ENCODE assay signal across 19 cellular contexts in the genomic region with DNA sequence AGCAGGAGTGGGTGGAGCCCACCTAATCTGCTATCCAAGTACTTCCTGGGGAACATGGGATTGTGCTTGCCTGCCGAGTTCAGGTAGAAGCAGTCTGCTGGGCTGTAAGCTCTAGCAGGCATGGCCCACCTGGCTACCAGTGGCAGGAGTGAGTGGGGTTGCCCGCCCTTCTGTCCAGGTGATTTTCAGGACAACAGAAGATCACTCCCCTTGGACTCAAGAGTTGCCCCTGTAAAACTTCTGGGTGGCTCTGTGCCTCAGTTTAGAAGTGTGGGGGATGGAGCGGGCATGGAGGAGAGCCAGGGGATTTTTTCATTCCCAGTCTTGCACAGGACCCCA. TPM values are rescaled to one million over a fixed set of nuclear protein-coding genes. Genes with fewer than 3 reads are reported as not detected.
A peak's percentile ranks its signal among the peaks of the same experiment; 100 is the strongest.
DNase-seq lines count a peak whose midpoint lies in the region; ATAC-seq and TF ChIP-seq lines count a peak whose summit lies in the region.
"Had no signal": no experiment of that assay in that cellular context is flagged by ENCODE, and none has a peak within 500 bp of the region (broad histone marks: within the 10 kb centered on the region; RNA-seq: fewer than 3 reads in every experiment).

No MANE protein-coding gene starts in this region.

- H4K8ac ChIP-seq in H9 (replicated peaks; ENCODE audit: insufficient read length, low read depth, low read length) (no peak overlapping the region), mesenchymal stem cell (ENCODE audit: low read length) (no peak overlapping the region)

- H3K4me1 ChIP-seq in DND-41 (ENCODE audit: insufficient read depth, low read length) (peaks cover 9% of the 10 kb centered on the region; the same call in 1 of the 2 replicates), H9 (ENCODE audit: insufficient read depth, low read length) (no peaks in the 10 kb centered on the region), OCI-LY3 (ENCODE audit: low read length) (peaks cover 4% of the 10 kb centered on the region; the same call in 1 of the 2 replicates), mesenchymal stem cell (ENCODE audit: control insufficient read depth, insufficient read depth, low read depth, low read length) (no peaks in the 10 kb centered on the region)
- H3K4me1 ChIP-seq: Caco-2, Peyer's patch had no signal

- no peak overlapping the region for H3K14ac ChIP-seq in H9 (ENCODE audit: insufficient read depth, low read length)
- no peak overlapping the region for H3K14ac ChIP-seq in mesenchymal stem cell (ENCODE audit: low read length in 2 of 2)

- H4K91ac ChIP-seq in H9 (ENCODE audit: insufficient read length, low read depth, low read length): no peak overlapping the region
- H4K91ac ChIP-seq in mesenchymal stem cell (ENCODE audit: low read length): peak overlapping the region; percentile 82

- H3K9me3 ChIP-seq in DND-41 (ENCODE audit: insufficient read depth, low read length, severe bottlenecking): peaks cover 10% of the 10 kb centered on the region
- H3K9me3 ChIP-seq in H9 (ENCODE audit: control insufficient read depth, low read depth, low read length): no peaks in the 10 kb centered on the region
- H3K9me3 ChIP-seq in OCI-LY3 (ENCODE audit: insufficient read depth, low read length): no peaks in the 10 kb centered on the region
- no peaks in the 10 kb centered on the region for H3K9me3 ChIP-seq in mesenchymal stem cell (ENCODE audit: control insufficient read depth, low read length)
- H3K9me3 ChIP-seq: Caco-2, Peyer's patch had no signal

- ATAC-seq in DND-41 (ENCODE audit: insufficient read depth, low read depth) (no peak), HG02884 (IDR thresholded peaks at IDR 0.05; ENCODE audit: unreplicated experiment) (no peak)

- H3K9ac ChIP-seq in DND-41 (ENCODE audit: low read depth, low read length) (no peak overlapping the region), H9 (ENCODE audit: extremely low read depth, insufficient read length, low read length) (no peak overlapping the region), OCI-LY3 (ENCODE audit: low read length) (no peak overlapping the region), mesenchymal stem cell (ENCODE audit: low read length) (no peak overlapping the region)

- H2BK5ac ChIP-seq in H9 (ENCODE audit: insufficient read length, low read length): no peak overlapping the region
- no peak overlapping the region for H2BK5ac ChIP-seq in mesenchymal stem cell (ENCODE audit: low read depth, low read length, poor library complexity, severe bottlenecking)

- H3K23ac ChIP-seq in H9 (ENCODE audit: insufficient read length, low read depth, low read length) (no peak overlapping the region), mesenchymal stem cell (ENCODE audit: low read length in 2 of 2) (no peak overlapping the region)

- H3K4me3 ChIP-seq in DND-41 (ENCODE audit: low read depth in 1 of 2, low read length in 2 of 2) (no peak overlapping the region), OCI-LY3 (ENCODE audit: low read length) (no peak overlapping the region), mesenchymal stem cell (ENCODE audit: insufficient read depth in 1 of 2, low read depth in 1 of 2, low read length in 2 of 2) (no peak overlapping the region)
- H3K4me3 ChIP-seq: Peyer's patch had no signal

- no peaks in the 10 kb centered on the region for H4K20me1 ChIP-seq in DND-41 (ENCODE audit: insufficient read depth, low read length)
- H4K20me1 ChIP-seq in H9 (ENCODE audit: control insufficient read depth, insufficient read depth, insufficient read length): no peaks in the 10 kb centered on the region
- no peaks in the 10 kb centered on the region for H4K20me1 ChIP-seq in OCI-LY3 (ENCODE audit: insufficient read depth, low read length)

- H3K4me2 ChIP-seq in DND-41 (ENCODE audit: insufficient read depth, low read length): no peak overlapping the region
- H3K4me2 ChIP-seq in H9 (ENCODE audit: insufficient read depth, insufficient read length, low read length): no peak overlapping the region
- H3K4me2 ChIP-seq in OCI-LY3 (ENCODE audit: low read length): 0 out of 2 replicates have a peak overlapping the region, but pooled peaks have one; percentile 27
- no peak overlapping the region for H3K4me2 ChIP-seq in mesenchymal stem cell (ENCODE audit: low read length, poor library complexity, severe bottlenecking)

- H2BK15ac ChIP-seq in H9 (ENCODE audit: low read depth, low read length): no peak overlapping the region
- H2BK15ac ChIP-seq in mesenchymal stem cell (ENCODE audit: low read depth, poor library complexity, severe bottlenecking): no peak overlapping the region

- no peaks in the 10 kb centered on the region for H3K27me3 ChIP-seq in DND-41 (ENCODE audit: insufficient read depth, low read length, poor library complexity)
- no peaks in the 10 kb centered on the region for H3K27me3 ChIP-seq in H9 (ENCODE audit: insufficient read depth, low read length)
- no peaks in the 10 kb centered on the region for H3K27me3 ChIP-seq in OCI-LY3 (ENCODE audit: low read depth, low read length)
- H3K27me3 ChIP-seq in mesenchymal stem cell (ENCODE audit: control insufficient read depth in 1 of 2, insufficient read depth in 1 of 2, low read length in 2 of 2): no peaks in the 10 kb centered on the region
- H3K27me3 ChIP-seq: Peyer's patch had no signal

- H4K5ac ChIP-seq in H9 (ENCODE audit: insufficient read length, low read depth, low read length): peak overlapping the region; percentile 85

- peaks cover 2% of the 10 kb centered on the region in 2 experiments; a peak in 3 of 5 replicates for H3K9me3 Mint-ChIP-seq in H9

- peak overlapping the region; percentile 22; the same call in 1 of the 2 replicates for H3K27ac ChIP-seq in DND-41 (ENCODE audit: low read length)
- no peak overlapping the region for H3K27ac ChIP-seq in H9 (ENCODE audit: insufficient read length, low read depth, low read length)
- no peak overlapping the region for H3K27ac ChIP-seq in OCI-LY3 (ENCODE audit: low read length)
- no peak overlapping the region for H3K27ac ChIP-seq in mesenchymal stem cell (ENCODE audit: low read length, poor library complexity, severe bottlenecking)
- H3K27ac ChIP-seq: Peyer's patch had no signal

- no peak overlapping the region for H3K27ac Mint-ChIP-seq in H9
- H3K27ac Mint-ChIP-seq: CD4-positive, alpha-beta T cell had no signal

- peaks cover 90% of the 10 kb centered on the region for H3K79me2 ChIP-seq in DND-41 (ENCODE audit: insufficient read depth, low read length)
- no peaks in the 10 kb centered on the region for H3K79me2 ChIP-seq in H9 (ENCODE audit: insufficient read depth, low read length)
- no peaks in the 10 kb centered on the region for H3K79me2 ChIP-seq in OCI-LY3 (ENCODE audit: low read length)

- no peak overlapping the region for H3K56ac ChIP-seq in H9 (ENCODE audit: insufficient read length, low read depth, low read length)

- no peak overlapping the region for H3K18ac ChIP-seq in H9 (ENCODE audit: insufficient read length, low read depth, low read length)
- no peak overlapping the region for H3K18ac ChIP-seq in mesenchymal stem cell (ENCODE audit: low read depth in 1 of 2, low read length in 2 of 2)

- no peaks in the 10 kb centered on the region for H3K23me2 ChIP-seq in H9 (ENCODE audit: insufficient read length, low read depth, low read length, poor library complexity, severe bottlenecking)

- H2AK5ac ChIP-seq in H9 (ENCODE audit: insufficient read length, low read length): no peak overlapping the region
- H2AK5ac ChIP-seq in mesenchymal stem cell (ENCODE audit: low read length, severe bottlenecking): no peak overlapping the region

- H2BK12ac ChIP-seq in H9 (ENCODE audit: insufficient read length, low read depth, low read length) (no peak overlapping the region), mesenchymal stem cell (ENCODE audit: low read length in 2 of 2) (no peak overlapping the region)

- H2BK120ac ChIP-seq in H9 (ENCODE audit: low read depth, low read length, poor library complexity, severe bottlenecking): no peak overlapping the region
- no peak overlapping the region for H2BK120ac ChIP-seq in mesenchymal stem cell (ENCODE audit: low read depth, low read length)

- no peak overlapping the region for H2BK20ac ChIP-seq in H9 (ENCODE audit: low read depth, low read length, poor library complexity, severe bottlenecking)

- H3K27me3 Mint-ChIP-seq in H9 (ENCODE audit: low read depth): no peaks in the 10 kb centered on the region; the same call in 1 of the 2 replicates
- H3K27me3 Mint-ChIP-seq: CD4-positive, alpha-beta T cell had no signal

- no peaks in the 10 kb centered on the region for H3K4me1 Mint-ChIP-seq in H9

- H3K79me1 ChIP-seq in H9 (ENCODE audit: insufficient read depth, low read depth, low read length, poor library complexity, severe bottlenecking) (no peaks in the 10 kb centered on the region), mesenchymal stem cell (replicated peaks; ENCODE audit: low read length, poor library complexity, severe bottlenecking) (no peaks in the 10 kb centered on the region)

- H3K4ac ChIP-seq in H9 (ENCODE audit: low read depth, low read length) (no peak overlapping the region), mesenchymal stem cell (ENCODE audit: low read depth in 1 of 2, low read length in 2 of 2) (no peak overlapping the region)

- H3K36me3 ChIP-seq in DND-41 (ENCODE audit: insufficient read depth, low read length) (peaks cover 34% of the 10 kb centered on the region), OCI-LY3 (replicated peaks; ENCODE audit: low read depth, low read length) (no peaks in the 10 kb centered on the region), mesenchymal stem cell (ENCODE audit: control insufficient read depth in 1 of 2, insufficient read depth in 2 of 2, low read depth in 1 of 2, low read length in 2 of 2) (no peaks in the 10 kb centered on the region)
- H3K36me3 ChIP-seq: Peyer's patch had no signal

- no peak for TF ChIP-seq CTCF in DND-41 (IDR thresholded peaks at IDR 0.05; ENCODE audit: borderline replicate concordance, extremely low read depth, low read length, poor library complexity, severe bottlenecking)
- TF ChIP-seq CTCF in H9 (conservative IDR thresholded peaks at IDR 0.05): no peak
- no peak for TF ChIP-seq CTCF in OCI-LY3 (IDR thresholded peaks at IDR 0.05; ENCODE audit: low read depth, low read length)

- no peak overlapping the region for H3K4me3 Mint-ChIP-seq in H9
- H3K4me3 Mint-ChIP-seq: CD4-positive, alpha-beta T cell had no signal

- WGBS in H9 (ENCODE audit: extremely low coverage, insufficient read length, low lambda C conversion rate): no CpG with 5 or more reads among the region's 3 CpGs
- 96% methylated on average over 3 of the region's 3 CpGs for WGBS in mesenchymal stem cell

- H3K36me3 Mint-ChIP-seq in H9 (ENCODE audit: insufficient read depth in 1 of 3, low read depth in 3 of 3): 0 out of 7 replicates have a peak, but pooled peaks cover 0 to 3% (median 0%) of the 10 kb centered on the region in 3 experiments

- H2AFZ ChIP-seq in DND-41 (ENCODE audit: low read depth, low read length) (no peak overlapping the region), H9 (ENCODE audit: low read length) (no peak overlapping the region), OCI-LY3 (ENCODE audit: low read depth, low read length) (peak overlapping the region; percentile 89), mesenchymal stem cell (ENCODE audit: low read depth, low read length) (no peak overlapping the region)

- no peak for DNase-seq in DND-41
- no peak for DNase-seq in H9
- no peak for DNase-seq in mesenchymal stem cell
- DNase-seq in Ammon's horn (ENCODE audit: low spot score): no peak
- no peak for DNase-seq in HT-29 (ENCODE audit: low spot score)
- no peak for DNase-seq in NCI-H345 treated with DMSO at 0.1 percent for 48 hours (lab: John Stamatoyannopoulos, UW; ENCODE audit: unreplicated experiment)
- DNase-seq: CD4-positive, alpha-beta T cell; DMS153; NCI-H1417 treated with DMSO at 0.1 percent for 48 hours; NCI-H1930; NCI-H345; NCI-H526 treated with DMSO at 0.1 percent for 48 hours; Right ventricle myocardium superior had no signal

- H3T11ph ChIP-seq in H9 (ENCODE audit: low read length): no peak overlapping the region

RNA-seq across cellular contexts. Expression of a gene that starts 43.5 kb away (rescaled TPM):
- 0.70 TPM in 2 replicates for total RNA-seq in H9 (2021)
- polyA plus RNA-seq in mesenchymal stem cell (2013, experiment 1 of 2): 1.9 TPM
- 2.1 TPM for polyA plus RNA-seq in mesenchymal stem cell (2013, experiment 2 of 2)
- not detected in 2 replicates for total RNA-seq in HT-29 (2014; rRNA removed; shearing (Covaris generic))
- total RNA-seq: Caco-2; CD4-positive, alpha-beta T cell; MCF 10A; Peyer's patch; Right ventricle myocardium superior had no signal
- polyA plus RNA-seq: BJ had no signal
